10 cellular contexts compared by ENCODE assay signal in genomic region chr15:94582368-94582767, GRCh38.
A peak's percentile ranks its signal among the peaks of the same experiment; 100 is the strongest.
DNase-seq lines count a peak whose midpoint lies in the region; ATAC-seq and TF ChIP-seq lines count a peak whose summit lies in the region.
"Had no signal": no experiment of that assay in that cellular context is flagged by ENCODE, and none has a peak within 500 bp of the region (broad histone marks: within the 10 kb centered on the region; RNA-seq: fewer than 3 reads in every experiment).

No MANE protein-coding gene starts in this region.

- H3K36me3 Mint-ChIP-seq in activated T-helper 17 cell treated with anti-CD3 and anti-CD28 coated beads, Interleukin-2, amount 50 U/mL, for 72 hours (ENCODE audit: low read depth), result no peaks in the 10 kb centered on the region

- H3K4me3 ChIP-seq in transverse colon, result no peak overlapping the region

- H3K4me1 Mint-ChIP-seq in activated T-helper 17 cell treated with anti-CD3 and anti-CD28 coated beads, Interleukin-2, amount 50 U/mL, for 72 hours, result peaks cover 19% of the 10 kb centered on the region

- intact Hi-C loops in transverse colon (cut with DNase I; ENCODE audit: low total_unique reads), result no loop called here

- H3K9me3 Mint-ChIP-seq in activated T-helper 17 cell treated with anti-CD3 and anti-CD28 coated beads, Interleukin-2, amount 50 U/mL, for 72 hours, result no peaks in the 10 kb centered on the region

- H3K9me3 ChIP-seq in transverse colon, result no peaks in the 10 kb centered on the region

- WGBS in transverse colon (ENCODE audit: low coverage in 1 of 2), 2 donors, result 42 to 52% methylated on average over 2 to 3 of the region's 3 CpGs

- peaks cover 6% of the 10 kb centered on the region for H3K27me3 ChIP-seq in transverse colon

- TF ChIP-seq CTCF in transverse colon (IDR thresholded peaks at IDR 0.05), result peak in 1 of 5 experiments; percentile 12

- no peak for TF ChIP-seq EP300 in transverse colon (IDR thresholded peaks at IDR 0.05; ENCODE audit: low read depth)

- no peaks in the 10 kb centered on the region for H3K4me1 ChIP-seq in transverse colon

- peak; percentile 36 for ATAC-seq in GM21447 (IDR thresholded peaks at IDR 0.05; ENCODE audit: unreplicated experiment)
- ATAC-seq in activated T-helper 17 cell treated with anti-CD3 and anti-CD28 coated beads, Interleukin-2, amount 50 U/mL, for 72 hours (replicated peaks), result peak; percentile 65

- H3K36me3 ChIP-seq in transverse colon, result no peaks in the 10 kb centered on the region

- in situ Hi-C loops in KBM-7 (cut with MboI; ENCODE audit: low pct_unique_long_range_greater_than_20kb, low sequenced_read_pairs), result loop anchor here (25.0 kb wide), 1 partner anchor 855 kb away; no protein-coding TSS in a partner anchor
- in situ Hi-C loops in transverse colon (cut with MboI; ENCODE audit: low pct_ligation_motif_present in 1 of 4, low pct_unique_long_range_greater_than_20kb in 1 of 4, low sequenced_read_pairs in 3 of 4), result no loop called here

- TF ChIP-seq POLR2A in transverse colon (IDR thresholded peaks at IDR 0.05), result no peak

- H3K27ac Mint-ChIP-seq in activated T-helper 17 cell treated with anti-CD3 and anti-CD28 coated beads, Interleukin-2, amount 50 U/mL, for 72 hours, result no peak overlapping the region
- H3K27ac Mint-ChIP-seq: B cell; T-helper 1 cell treated with Interleukin-12 subunit alpha and Interleukin-12 subunit beta and Interleukin-4 antibody, amounts not matched to agents 30 μg/mL and 1 μg/mL, for 36 hours had no signal

- no peak overlapping the region for H3K27ac ChIP-seq in transverse colon

- DNase-seq in NK-92 treated with Interleukin-12 subunit alpha and Interleukin-12 subunit beta, amount 100 ng/mL, for 24 hours (lab: John Stamatoyannopoulos, UW), result peak; percentile 62
- DNase-seq in NK-92 (lab: John Stamatoyannopoulos, UW; ENCODE audit: unreplicated experiment) (no peak), KBM-7 (peak; percentile 81), medulla oblongata (ENCODE audit: extremely low spot score) (peak; percentile 40), NCI-H510A treated with DMSO at 0.1 percent for 48 hours (lab: John Stamatoyannopoulos, UW) (no peak), transverse colon (no peak)

- H3K27me3 Mint-ChIP-seq in activated T-helper 17 cell treated with anti-CD3 and anti-CD28 coated beads, Interleukin-2, amount 50 U/mL, for 72 hours, result peaks cover 55% of the 10 kb centered on the region

- H3K4me3 Mint-ChIP-seq in activated T-helper 17 cell treated with anti-CD3 and anti-CD28 coated beads, Interleukin-2, amount 50 U/mL, for 72 hours, result no peak overlapping the region
- H3K4me3 Mint-ChIP-seq: B cell; T-helper 1 cell treated with Interleukin-12 subunit alpha and Interleukin-12 subunit beta and Interleukin-4 antibody, amounts not matched to agents 30 μg/mL and 1 μg/mL, for 36 hours had no signal

Comparison
In these comparisons a context has a peak if more than half of its experiments do, and no peak if none do; other contexts are left out.
1. DNase-seq: peak in NK-92 treated with Interleukin-12 subunit alpha and Interleukin-12 subunit beta, amount 100 ng/mL, for 24 hours (single experiment), KBM-7 (single experiment) and medulla oblongata (single experiment); none in NK-92 (single experiment), NCI-H510A treated with DMSO at 0.1 percent for 48 hours (single experiment) and transverse colon (single experiment).